In genomic region chr2:55896633-55897032, GRCh38 we compare ENCODE assay signal across 21 cellular contexts.
"Had no signal": no experiment of that assay in that cellular context is flagged by ENCODE, and none has a peak within 500 bp of the region (broad histone marks: within the 10 kb centered on the region; RNA-seq: fewer than 3 reads in every experiment).

No MANE protein-coding gene starts in this region.

- H3K9me3 ChIP-seq: esophagus squamous epithelium, gastroesophageal sphincter, spleen, tibial artery, upper lobe of left lung, vagina had no signal

- H3K4me3 ChIP-seq: esophagus squamous epithelium, gastroesophageal sphincter, lung, spleen, tibial artery, upper lobe of left lung, vagina had no signal

- H3K27me3 ChIP-seq: esophagus squamous epithelium, gastroesophageal sphincter, spleen, tibial artery, upper lobe of left lung, vagina had no signal

- H3K27ac ChIP-seq: esophagus squamous epithelium, gastroesophageal sphincter, tibial artery, upper lobe of left lung, vagina had no signal

- ATAC-seq: gastroesophageal sphincter; left colon; left ventricle myocardium superior; sciatic nerve; stimulated activated memory B cell treated with anti-CD40 and anti-IgM and Interleukin-4, amounts not matched to agents 10 μg/mL and 1 μg/mL and 100 μg/mL, for 72 hours had no signal

- H3K4me1 ChIP-seq: spleen, vagina had no signal

- DNase-seq: dermis blood vessel endothelial cell; esophagus squamous epithelium; foreskin fibroblast; glutamatergic neuron; immature natural killer cell; left colon; left ventricle myocardium superior; mesenchymal stem cell; naive B cell; nephron progenitor cell; spleen; stimulated activated CD4-positive, alpha-beta T cell treated with anti-CD3 and anti-CD28 coated beads, Interleukin-15, amount 100 ng/mL, for 24 hours; stimulated activated CD4-positive, alpha-beta T cell treated with anti-CD3 and anti-CD28 coated beads, Interleukin-1b, Interleukin-23, amount 100 ng/mL, for 48 hours; stimulated activated CD4-positive, alpha-beta T cell treated with anti-CD3 and anti-CD28 coated beads, Interleukin-4, amount 100 ng/mL, for 24 hours; tibial artery; upper lobe of left lung had no signal

- H3K36me3 ChIP-seq: esophagus squamous epithelium, gastroesophageal sphincter, spleen, tibial artery, upper lobe of left lung, vagina had no signal
